ENCODE assay signal across 26 cellular contexts in the genomic region with DNA sequence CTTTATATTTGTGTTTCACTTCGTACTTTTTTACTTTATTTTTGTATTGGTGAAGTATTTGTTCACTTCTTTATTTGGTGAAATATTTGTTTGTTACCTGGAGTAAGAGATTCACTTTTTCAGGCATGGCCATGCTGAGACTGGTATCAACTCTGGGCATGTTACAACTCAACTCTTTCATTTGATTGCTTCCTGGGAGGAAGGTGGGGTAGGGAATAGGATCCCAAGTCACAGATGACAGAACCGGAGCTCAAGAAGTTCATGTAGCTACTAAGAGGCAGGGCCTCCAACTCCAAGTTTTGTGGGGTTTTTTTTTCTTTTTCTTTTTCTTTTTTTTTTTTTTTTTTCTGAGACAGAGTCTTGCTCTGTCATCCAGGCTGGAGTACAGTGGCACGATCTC. TPM values are rescaled to one million over a fixed set of nuclear protein-coding genes. Genes with fewer than 3 reads are reported as not detected.
"Had no signal": no experiment of that assay in that cellular context is flagged by ENCODE, and none has a peak within 500 bp of the region (broad histone marks: within the 10 kb centered on the region; RNA-seq: fewer than 3 reads in every experiment).

No MANE protein-coding gene starts in this region.

- H3K4me1 Mint-ChIP-seq: activated CD4-positive, alpha-beta memory T cell treated with anti-CD3 and anti-CD28 coated beads, Interleukin-2, amount 10 ng/mL, durations not matched to agents 7 days and 5 days; activated CD4-positive, alpha-beta T cell treated with anti-CD3 and anti-CD28 coated beads, Interleukin-2, amount 10 ng/mL, durations not matched to agents 7 days and 5 days; activated naive CD4-positive, alpha-beta T cell treated with anti-CD3 and anti-CD28 coated beads, Interleukin-2, amount 10 ng/mL, durations not matched to agents 7 days and 5 days; activated naive CD8-positive, alpha-beta T cell treated with anti-CD3 and anti-CD28 coated beads for 36 hours had no signal

- FAIRE-seq: RCC 7860 had no signal

- H3K27ac Mint-ChIP-seq: activated CD4-positive, alpha-beta memory T cell treated with anti-CD3 and anti-CD28 coated beads, Interleukin-2, amount 10 ng/mL, durations not matched to agents 7 days and 5 days; activated CD4-positive, alpha-beta T cell treated with anti-CD3 and anti-CD28 coated beads, Interleukin-2, amount 10 ng/mL, durations not matched to agents 7 days and 5 days; activated naive CD4-positive, alpha-beta T cell treated with anti-CD3 and anti-CD28 coated beads, Interleukin-2, amount 10 ng/mL, durations not matched to agents 7 days and 5 days; activated naive CD8-positive, alpha-beta T cell treated with anti-CD3 and anti-CD28 coated beads for 36 hours; activated T-cell treated with anti-CD3 and anti-CD28 coated beads, Interleukin-2, amount 50 U/mL, for 72 hours; activated T-helper 2 cell treated with anti-CD3 and anti-CD28 coated beads, Interferon-gamma antibody, Interleukin-2, Interleukin-4, amounts not matched to agents 10 μg/mL and 5 μg/mL and 100 μg/mL, durations not matched to agents 14 hours and 24 hours and 36 hours had no signal

- H3K4me3 Mint-ChIP-seq: activated CD4-positive, alpha-beta memory T cell treated with anti-CD3 and anti-CD28 coated beads, Interleukin-2, amount 10 ng/mL, durations not matched to agents 7 days and 5 days; activated CD4-positive, alpha-beta T cell treated with anti-CD3 and anti-CD28 coated beads, Interleukin-2, amount 10 ng/mL, durations not matched to agents 7 days and 5 days; activated naive CD4-positive, alpha-beta T cell treated with anti-CD3 and anti-CD28 coated beads, Interleukin-2, amount 10 ng/mL, durations not matched to agents 7 days and 5 days; activated naive CD8-positive, alpha-beta T cell treated with anti-CD3 and anti-CD28 coated beads for 36 hours; activated T-cell treated with anti-CD3 and anti-CD28 coated beads, Interleukin-2, amount 50 U/mL, for 72 hours had no signal

- H3K9me3 Mint-ChIP-seq: activated CD4-positive, alpha-beta memory T cell treated with anti-CD3 and anti-CD28 coated beads, Interleukin-2, amount 10 ng/mL, durations not matched to agents 7 days and 5 days; activated CD4-positive, alpha-beta T cell treated with anti-CD3 and anti-CD28 coated beads, Interleukin-2, amount 10 ng/mL, durations not matched to agents 7 days and 5 days; activated naive CD4-positive, alpha-beta T cell treated with anti-CD3 and anti-CD28 coated beads, Interleukin-2, amount 10 ng/mL, durations not matched to agents 7 days and 5 days; activated T-cell treated with anti-CD3 and anti-CD28 coated beads, Interleukin-2, amount 50 U/mL, for 72 hours; activated T-helper 2 cell treated with anti-CD3 and anti-CD28 coated beads, Interferon-gamma antibody, Interleukin-2, Interleukin-4, amounts not matched to agents 10 μg/mL and 5 μg/mL and 100 μg/mL, durations not matched to agents 14 hours and 24 hours and 36 hours had no signal

- DNase-seq: activated CD4-positive, alpha-beta memory T cell treated with anti-CD3 and anti-CD28 coated beads, Interleukin-2, amount 10 ng/mL, durations not matched to agents 7 days and 5 days; activated CD4-positive, alpha-beta T cell treated with anti-CD3 and anti-CD28 coated beads, Interleukin-2, amount 10 ng/mL, durations not matched to agents 7 days and 5 days; activated CD4-positive, CD25-positive, alpha-beta regulatory T cell; activated CD8-positive, alpha-beta memory T cell treated with anti-CD3 and anti-CD28 coated beads, Interleukin-2, amount 50 U/mL, for 4 hours; activated gamma-delta T cell treated with Interleukin-2 at 50 U/mL for 16 hours; activated naive CD4-positive, alpha-beta T cell treated with anti-CD3 and anti-CD28 coated beads, Interleukin-2, amount 10 ng/mL, durations not matched to agents 7 days and 5 days; activated naive CD8-positive, alpha-beta T cell treated with anti-CD3 and anti-CD28 coated beads for 36 hours; activated T-cell treated with anti-CD3 and anti-CD28 coated beads, Interleukin-2, amount 50 U/mL, for 72 hours; brain microvascular endothelial cell; caudate nucleus; MM.1S; NCI-H1105; NCI-H1436; NCI-H1694 treated with DMSO at 0.1 percent for 48 hours; NCI-H2029 treated with DMSO at 0.1 percent for 48 hours; NCI-H345; NCI-H510A; NCI-H69; PC-3; SIG-M5; T-helper 1 cell had no signal

- H3K27me3 ChIP-seq: brain microvascular endothelial cell had no signal

- H3K36me3 Mint-ChIP-seq: activated naive CD4-positive, alpha-beta T cell treated with anti-CD3 and anti-CD28 coated beads, Interleukin-2, amount 10 ng/mL, durations not matched to agents 7 days and 5 days; activated naive CD8-positive, alpha-beta T cell treated with anti-CD3 and anti-CD28 coated beads for 36 hours had no signal

- ATAC-seq: activated T-cell treated with anti-CD3 and anti-CD28 coated beads, Interleukin-2, amount 50 U/mL, for 72 hours; PC-3 had no signal

- H3K36me3 ChIP-seq: brain microvascular endothelial cell had no signal

- H3K27ac ChIP-seq: brain microvascular endothelial cell, VCaP had no signal

RNA-seq across cellular contexts. Expression of gene ADGRD2, which starts 6.1 kb away (rescaled TPM):
- total RNA-seq: activated CD4-positive, alpha-beta memory T cell treated with anti-CD3 and anti-CD28 coated beads, Interleukin-2, amount 10 ng/mL, durations not matched to agents 7 days and 5 days; activated CD4-positive, alpha-beta T cell treated with anti-CD3 and anti-CD28 coated beads, Interleukin-2, amount 10 ng/mL, durations not matched to agents 7 days and 5 days; activated naive CD8-positive, alpha-beta T cell treated with anti-CD3 and anti-CD28 coated beads for 36 hours; activated T-cell treated with anti-CD3 and anti-CD28 coated beads, Interleukin-2, amount 50 U/mL, for 72 hours; activated T-helper 2 cell treated with anti-CD3 and anti-CD28 coated beads, Interferon-gamma antibody, Interleukin-2, Interleukin-4, amounts not matched to agents 10 μg/mL and 5 μg/mL and 100 μg/mL, durations not matched to agents 14 hours and 24 hours and 36 hours; PC-3; T-helper 2 cell treated with Interferon-gamma antibody and Interleukin-4, amounts not matched to agents 100 ng/mL and 5 ng/mL, for 36 hours had no signal
- polyA plus RNA-seq: adipose tissue had no signal
